1 cellular context compared by ENCODE assay signal in genomic region chr2:39608212-39608575, GRCh38.
A peak's percentile ranks its signal among the peaks of the same experiment; 100 is the strongest.
TF ChIP-seq lines count a peak whose summit lies in the region.

No MANE protein-coding gene starts in this region.

TF ChIP-seq in HepG2, 621 proteins besides CTCF, POLR2A, EP300 and RAD21:
- TF ChIP-seq ZBTB33 (CRISPR knock-in tag; IDR thresholded peaks at IDR 0.05) (peak; percentile 46; the same call in 1 of the 2 replicates), ZNF230 (CRISPR knock-in tag; IDR thresholded peaks at IDR 0.05) (no peak)
